ENCODE assay signal across 23 cellular contexts in genomic region chr12:80681786-80682185, GRCh38. TPM values are rescaled to one million over a fixed set of nuclear protein-coding genes. Genes with fewer than 3 reads are reported as not detected.
"Had no signal": no experiment of that assay in that cellular context is flagged by ENCODE, and none has a peak within 500 bp of the region (broad histone marks: within the 10 kb centered on the region; RNA-seq: fewer than 3 reads in every experiment).

No MANE protein-coding gene starts in this region.

- H3K27me3 Mint-ChIP-seq: activated CD8-positive, alpha-beta T cell treated with anti-CD3 and anti-CD28 coated beads for 36 hours; activated naive CD8-positive, alpha-beta T cell treated with anti-CD3 and anti-CD28 coated beads, Interleukin-2, amount 10 ng/mL, durations not matched to agents 7 days and 5 days; T-cell had no signal

- H3K27me3 ChIP-seq: adrenal gland had no signal

- H3K36me3 ChIP-seq: adrenal gland had no signal

- H3K36me3 Mint-ChIP-seq: activated naive CD8-positive, alpha-beta T cell treated with anti-CD3 and anti-CD28 coated beads, Interleukin-2, amount 10 ng/mL, durations not matched to agents 7 days and 5 days; T-cell had no signal

- ATAC-seq: activated CD8-positive, alpha-beta T cell treated with anti-CD3 and anti-CD28 coated beads for 36 hours; K562; T-cell had no signal

- H3K4me1 ChIP-seq: adrenal gland had no signal

- H3K4me3 ChIP-seq: adrenal gland, K562, PC-9 had no signal

- H3K4me3 Mint-ChIP-seq: activated CD8-positive, alpha-beta T cell treated with anti-CD3 and anti-CD28 coated beads for 36 hours; activated naive CD8-positive, alpha-beta T cell treated with anti-CD3 and anti-CD28 coated beads, Interleukin-2, amount 10 ng/mL, durations not matched to agents 7 days and 5 days; T-cell had no signal

- H3K27ac ChIP-seq: adrenal gland, PC-9, VCaP had no signal

- DNase-seq: activated CD4-positive, alpha-beta T cell treated with anti-CD3 and anti-CD28 coated beads for 4 hours; activated CD8-positive, alpha-beta memory T cell treated with anti-CD3 and anti-CD28 coated beads, Interleukin-2, amount 50 U/mL, for 4 hours; activated CD8-positive, alpha-beta T cell treated with anti-CD3 and anti-CD28 coated beads for 36 hours; activated naive CD4-positive, alpha-beta T cell treated with anti-CD3 and anti-CD28 coated beads, Interleukin-2, amount 50 U/mL, for 16 hours; activated naive CD8-positive, alpha-beta T cell treated with anti-CD3 and anti-CD28 coated beads, Interleukin-2, amount 10 ng/mL, durations not matched to agents 7 days and 5 days; adrenal gland; anterior cingulate cortex; Kasumi-1; MV-4-11; NCI-H1092 treated with DMSO at 0.1 percent for 48 hours; NCI-H1417 treated with DMSO at 0.1 percent for 48 hours; NCI-H1694; NCI-H2029; NCI-H2107; NCI-H510A treated with DMSO at 0.1 percent for 48 hours; PC-9; SIG-M5; T-cell had no signal

- H3K27ac Mint-ChIP-seq: activated CD8-positive, alpha-beta T cell treated with anti-CD3 and anti-CD28 coated beads for 36 hours; activated naive CD8-positive, alpha-beta T cell treated with anti-CD3 and anti-CD28 coated beads, Interleukin-2, amount 10 ng/mL, durations not matched to agents 7 days and 5 days; T-cell had no signal

- H2AFZ ChIP-seq: PC-9 had no signal

- H3K4me2 ChIP-seq: PC-9 had no signal

- H3K4me1 Mint-ChIP-seq: activated naive CD8-positive, alpha-beta T cell treated with anti-CD3 and anti-CD28 coated beads, Interleukin-2, amount 10 ng/mL, durations not matched to agents 7 days and 5 days; T-cell had no signal

- FAIRE-seq: K562 had no signal

RNA-seq across cellular contexts. Expression of gene MYF6, which starts 25.6 kb away (rescaled TPM):
- total RNA-seq: activated CD8-positive, alpha-beta T cell treated with anti-CD3 and anti-CD28 coated beads for 36 hours; activated naive CD8-positive, alpha-beta T cell treated with anti-CD3 and anti-CD28 coated beads, Interleukin-2, amount 10 ng/mL, durations not matched to agents 7 days and 5 days; K562; M059J; PC-9; T-cell; T-helper 2 cell treated with Interferon-gamma antibody and Interleukin-4, amounts not matched to agents 100 ng/mL and 5 ng/mL, for 36 hours had no signal
- polyA plus RNA-seq: K562 had no signal

RNA-seq across cellular contexts. Expression of gene MYF5, which starts 34.9 kb away (rescaled TPM):
- total RNA-seq: activated CD8-positive, alpha-beta T cell treated with anti-CD3 and anti-CD28 coated beads for 36 hours; activated naive CD8-positive, alpha-beta T cell treated with anti-CD3 and anti-CD28 coated beads, Interleukin-2, amount 10 ng/mL, durations not matched to agents 7 days and 5 days; adrenal gland; cardiac septum; K562; M059J; PC-9; T-cell; T-helper 2 cell treated with Interferon-gamma antibody and Interleukin-4, amounts not matched to agents 100 ng/mL and 5 ng/mL, for 36 hours had no signal
- polyA plus RNA-seq: adrenal gland, K562 had no signal
